Comparison of ENCODE assay signal across 8 cellular contexts in the genomic region with DNA sequence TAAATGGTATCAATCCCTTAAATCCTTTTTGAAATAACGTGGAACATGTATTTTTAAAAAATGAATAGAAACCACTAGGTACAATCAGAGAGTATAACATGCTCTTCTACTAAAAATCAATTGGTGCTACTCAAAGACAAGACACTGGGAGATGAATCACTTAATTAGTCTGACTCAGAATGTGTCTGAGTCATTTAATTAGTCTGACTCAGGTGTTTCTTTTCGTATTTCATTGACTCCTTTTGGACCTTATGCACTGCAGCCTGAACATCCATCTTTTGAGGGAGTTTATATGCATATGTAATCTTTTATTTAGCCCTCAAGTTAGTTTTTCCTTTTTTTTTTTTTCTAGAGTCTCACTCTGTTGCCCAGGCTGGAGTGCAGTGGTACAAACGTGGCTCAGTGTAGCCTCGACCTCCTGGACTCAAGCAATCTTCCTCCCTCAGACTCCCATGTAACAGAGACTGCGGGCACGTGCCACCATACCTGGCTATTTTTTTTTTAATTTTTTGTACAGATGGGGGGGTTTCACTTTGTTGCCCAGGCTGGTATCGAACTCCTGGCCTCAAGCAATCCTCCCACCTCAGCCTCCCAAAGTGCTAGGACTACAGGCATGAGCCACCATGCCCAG. TPM values are rescaled to one million over a fixed set of nuclear protein-coding genes. Genes with fewer than 3 reads are reported as not detected.
DNase-seq lines count a peak whose midpoint lies in the region; ATAC-seq, FAIRE-seq and TF ChIP-seq lines count a peak whose summit lies in the region.

No MANE protein-coding gene starts in this region.

- no peak overlapping the region for H3K9ac ChIP-seq in endothelial cell of umbilical vein (replicated peaks; ENCODE audit: extremely low read depth, insufficient read depth, low read length)

- no peak overlapping the region for H2AFZ ChIP-seq in endothelial cell of umbilical vein (ENCODE audit: low read depth, low read length)

- H3K4me2 ChIP-seq in endothelial cell of umbilical vein (ENCODE audit: insufficient read depth, low read length), result no peak overlapping the region

- no peaks in the 10 kb centered on the region for H3K27me3 ChIP-seq in endothelial cell of umbilical vein (ENCODE audit: control insufficient read depth in 2 of 2, insufficient read depth in 2 of 2, low read length in 2 of 2)
- no peaks in the 10 kb centered on the region for H3K27me3 ChIP-seq in MG63

- H4K20me1 ChIP-seq in endothelial cell of umbilical vein (replicated peaks; ENCODE audit: control insufficient read depth, extremely low read depth, insufficient read depth, low read length), result peaks cover 2% of the 10 kb centered on the region

- FAIRE-seq in endothelial cell of umbilical vein (lab: Jason Lieb, UNC), result peak; percentile 44

- H3K4me3 ChIP-seq in AG09309 (ENCODE audit: control insufficient read depth, low read depth, low read length), result no peak overlapping the region
- H3K4me3 ChIP-seq in endothelial cell of umbilical vein (replicated peaks in 1 of 3; ENCODE audit: insufficient read depth in 1 of 3, low read depth in 1 of 3, low read length in 3 of 3), result no peak overlapping the region
- H3K4me3 ChIP-seq in MG63, result no peak overlapping the region

- H3K9me1 ChIP-seq in endothelial cell of umbilical vein (replicated peaks; ENCODE audit: control insufficient read depth, extremely low read depth, insufficient read depth, low read length), result no peaks in the 10 kb centered on the region

- peaks cover 8% of the 10 kb centered on the region for H3K4me1 ChIP-seq in endothelial cell of umbilical vein (ENCODE audit: control insufficient read depth, extremely low read depth, insufficient read depth, low read length)

- peaks cover 15% of the 10 kb centered on the region for H3K79me2 ChIP-seq in endothelial cell of umbilical vein (ENCODE audit: control insufficient read depth, insufficient read depth, low read length)

- ATAC-seq in GM18907 (IDR thresholded peaks at IDR 0.05; ENCODE audit: unreplicated experiment) (peak; percentile 87), GM21367 (IDR thresholded peaks at IDR 0.05; ENCODE audit: unreplicated experiment) (no peak)

- CTCF ChIA-PET in endothelial cell of umbilical vein (lab: Charles Lee), result interaction anchor here (2.3 kb wide), 1 partner anchor 13 kb away, joined by 7 read pairs; no protein-coding TSS in a partner anchor

- H3K27ac ChIP-seq in endothelial cell of umbilical vein (ENCODE audit: insufficient read depth, low read depth, low read length), result no peak overlapping the region

- H3K9me3 ChIP-seq in endothelial cell of umbilical vein (replicated peaks; ENCODE audit: control insufficient read depth, insufficient read depth, low read length), result no peaks in the 10 kb centered on the region
- no peaks in the 10 kb centered on the region for H3K9me3 ChIP-seq in MG63

- H3K36me3 ChIP-seq in endothelial cell of umbilical vein (ENCODE audit: control insufficient read depth in 2 of 2, extremely low read depth in 1 of 2, insufficient read depth in 2 of 2, low read length in 2 of 2), result peaks cover 0 to 5% of the 10 kb centered on the region in 2 experiments
- peaks cover 19% of the 10 kb centered on the region for H3K36me3 ChIP-seq in MG63

- intact Hi-C loops in endothelial cell of umbilical vein (cut with micrococcal nuclease), result no loop called here

- no TSS peak for BruUV-seq in endothelial cell of umbilical vein (replicated peaks; lab: Mats Ljungman, UMichigan)

- TF ChIP-seq POLR2A in endothelial cell of umbilical vein (IDR thresholded peaks at IDR 0.05; ENCODE audit: low read depth, low read length), result no peak

- TF ChIP-seq CTCF in AG09309 (IDR thresholded peaks at IDR 0.05; ENCODE audit: control insufficient read depth, insufficient read depth, low read depth, low read length, missing control alignments) (no peak), endothelial cell of umbilical vein (IDR thresholded peaks at IDR 0.05; ENCODE audit: extremely low read depth in 1 of 2, insufficient read depth in 1 of 2, low read depth in 1 of 2, low read length in 2 of 2) (no peak)

- POLR2A ChIA-PET in endothelial cell of umbilical vein (lab: Charles Lee), result no interaction called here

- dilution Hi-C loops in endothelial cell of umbilical vein (cut with MboI; ENCODE audit: extremely low pct_ligation_motif_present, low sequenced_read_pairs), result no loop called here

- DNase-seq in AG09309 (ENCODE audit: low read depth) (peak; percentile 39), HT1080 (ENCODE audit: low read depth) (peak; percentile 91), endothelial cell of umbilical vein (ENCODE audit: low read depth, low spot score) (no peak), MG63 (no peak), SIG-M5 treated with dmso at 0.1 percent for 504 hours (lab: John Stamatoyannopoulos, UW; ENCODE audit: unreplicated experiment) (no peak), SK-N-DZ (ENCODE audit: low spot score) (no peak)

TF ChIP-seq in endothelial cell of umbilical vein, 7 proteins besides CTCF, POLR2A, EP300 and RAD21:
- TF ChIP-seq POLR2AphosphoS5 (IDR thresholded peaks at IDR 0.05; ENCODE audit: insufficient read depth, low read depth, low read length), result no peak
- TF ChIP-seq MYC (IDR thresholded peaks at IDR 0.05; ENCODE audit: low read depth, low read length), result no peak
- TF ChIP-seq, protein P1, sequence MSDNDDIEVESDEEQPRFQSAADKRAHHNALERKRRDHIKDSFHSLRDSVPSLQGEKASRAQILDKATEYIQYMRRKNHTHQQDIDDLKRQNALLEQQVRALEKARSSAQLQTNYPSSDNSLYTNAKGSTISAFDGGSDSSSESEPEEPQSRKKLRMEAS (IDR thresholded peaks at IDR 0.05; ENCODE audit: insufficient read depth, insufficient read length), result no peak
- peak; percentile 35 for TF ChIP-seq JUN (IDR thresholded peaks at IDR 0.05; ENCODE audit: borderline replicate concordance, insufficient read depth, insufficient read length, low read depth)
- TF ChIP-seq FOS (IDR thresholded peaks at IDR 0.05; ENCODE audit: borderline replicate concordance, insufficient read depth, low read length), result peak; percentile 27
- no peak for TF ChIP-seq EZH2 (IDR thresholded peaks at IDR 0.05; ENCODE audit: borderline replicate concordance, low read depth, low read length, severe bottlenecking)
- TF ChIP-seq GATA2 (IDR thresholded peaks at IDR 0.05; ENCODE audit: insufficient read depth, insufficient read length, low read depth, low read length), result no peak

RNA-seq across cellular contexts. Expression of a gene that starts 26.5 kb away (rescaled TPM):
- 29.3 and 37.9 TPM in 2 replicates for total RNA-seq in HT1080 (2014; rRNA removed; shearing (Covaris generic))
- 30.4 and 38.9 TPM in 2 replicates for polyA plus RNA-seq in HT1080 (2015; cell fraction: cytosol; rRNA removed)
- polyA plus RNA-seq in HT1080 (2015; cell fraction: nucleus; rRNA removed), result 35.1 and 37.0 TPM in 2 replicates
- 49.0 and 51.5 TPM in 2 replicates for total RNA-seq in endothelial cell of umbilical vein
- 9.4 and 11.2 TPM in 2 replicates for polyA plus RNA-seq in endothelial cell of umbilical vein
- 14.5 and 14.6 TPM in 2 replicates for polyA plus RNA-seq in endothelial cell of umbilical vein (2011; cell fraction: cytosol; rRNA removed)
- polyA plus RNA-seq in endothelial cell of umbilical vein (2011; cell fraction: nucleus; rRNA removed), result 22.5 and 31.5 TPM in 2 replicates
- polyA plus RNA-seq in endothelial cell of umbilical vein (2012), result 27.6 and 37.3 TPM in 2 replicates
- 15.4 and 17.8 TPM in 2 replicates for polyA minus RNA-seq in endothelial cell of umbilical vein
- polyA minus RNA-seq in endothelial cell of umbilical vein (2011; cell fraction: cytosol; rRNA and poly(A)+ RNA removed), result 30.7 TPM
- 36.4 and 45.9 TPM in 2 replicates for polyA minus RNA-seq in endothelial cell of umbilical vein (2011; cell fraction: nucleus; rRNA and poly(A)+ RNA removed)
- total RNA-seq in MG63 (2014; rRNA removed; shearing (Covaris generic); ENCODE audit: low replicate concordance), result 12.6 and 23.4 TPM in 2 replicates
- 27.6 and 29.0 TPM in 2 replicates for polyA plus RNA-seq in SK-N-DZ (2014; cell fraction: cytosol; rRNA removed)
- polyA plus RNA-seq in SK-N-DZ (2014; cell fraction: nucleus; rRNA removed), result 31.4 and 38.1 TPM in 2 replicates

Comparison
In these comparisons a context has a peak if more than half of its experiments do, and no peak if none do; other contexts are left out.
1. DNase-seq: peak in AG09309 (single experiment) and HT1080 (single experiment); none in endothelial cell of umbilical vein (single experiment), MG63 (single experiment), SIG-M5 treated with dmso at 0.1 percent for 504 hours (single experiment) and SK-N-DZ (single experiment).